ENCODE assay signal across 14 cellular contexts in the genomic region with DNA sequence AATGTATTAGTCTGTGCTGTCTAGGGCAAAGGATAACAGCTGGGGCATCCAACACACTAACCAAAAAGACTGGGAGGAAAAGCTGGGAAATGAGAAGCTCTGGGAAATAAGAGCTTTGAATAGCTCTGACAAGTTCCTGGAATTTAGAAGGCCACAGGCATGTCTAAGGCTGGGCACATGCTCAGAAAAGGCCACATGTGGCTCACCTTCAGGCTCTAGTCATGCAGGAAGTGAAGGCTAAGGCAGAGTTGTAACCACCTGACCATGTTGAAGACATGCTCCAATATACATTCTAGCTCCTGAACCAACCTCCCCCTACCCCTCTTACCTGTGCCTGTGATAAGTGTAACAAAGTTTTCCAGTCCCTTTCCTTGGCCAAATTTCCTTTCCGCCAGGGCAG. TPM values are rescaled to one million over a fixed set of nuclear protein-coding genes. Genes with fewer than 3 reads are reported as not detected.
"Had no signal": no experiment of that assay in that cellular context is flagged by ENCODE, and none has a peak within 500 bp of the region (broad histone marks: within the 10 kb centered on the region; RNA-seq: fewer than 3 reads in every experiment).

No MANE protein-coding gene starts in this region.

- DNase-seq: activated CD4-positive, CD25-positive, alpha-beta regulatory T cell treated with anti-CD3 and anti-CD28 coated beads, Interleukin-2, amount 50 U/mL, for 72 hours; activated T-cell treated with anti-CD3 and anti-CD28 coated beads, Interleukin-2, amount 50 U/mL, for 1 hour; brain microvascular endothelial cell; effector memory CD8-positive, alpha-beta T cell; erythroblast; foreskin fibroblast; glutamatergic neuron; mammary epithelial cell; natural killer cell; stimulated activated naive CD4-positive, alpha-beta T cell; substantia nigra; transverse colon had no signal

- H3K9me3 ChIP-seq: right lobe of liver, transverse colon had no signal

- H3K27me3 ChIP-seq: brain microvascular endothelial cell, right lobe of liver, transverse colon had no signal

- H3K27ac ChIP-seq: brain microvascular endothelial cell, transverse colon had no signal

- H3K4me3 ChIP-seq: right lobe of liver, transverse colon had no signal

- H3K4me1 ChIP-seq: right lobe of liver, transverse colon had no signal

- ATAC-seq: effector memory CD8-positive, alpha-beta T cell; natural killer cell had no signal

RNA-seq across cellular contexts. Expression of a gene that starts 53.3 kb away (rescaled TPM):
- total RNA-seq: activated CD8-positive, alpha-beta memory T cell treated with anti-CD3 and anti-CD28 coated beads for 36 hours; mammary epithelial cell; right lobe of liver; transverse colon had no signal
- polyA plus RNA-seq: mammary epithelial cell had no signal
